ENCODE assay signal across 1 cellular context in the genomic region with DNA sequence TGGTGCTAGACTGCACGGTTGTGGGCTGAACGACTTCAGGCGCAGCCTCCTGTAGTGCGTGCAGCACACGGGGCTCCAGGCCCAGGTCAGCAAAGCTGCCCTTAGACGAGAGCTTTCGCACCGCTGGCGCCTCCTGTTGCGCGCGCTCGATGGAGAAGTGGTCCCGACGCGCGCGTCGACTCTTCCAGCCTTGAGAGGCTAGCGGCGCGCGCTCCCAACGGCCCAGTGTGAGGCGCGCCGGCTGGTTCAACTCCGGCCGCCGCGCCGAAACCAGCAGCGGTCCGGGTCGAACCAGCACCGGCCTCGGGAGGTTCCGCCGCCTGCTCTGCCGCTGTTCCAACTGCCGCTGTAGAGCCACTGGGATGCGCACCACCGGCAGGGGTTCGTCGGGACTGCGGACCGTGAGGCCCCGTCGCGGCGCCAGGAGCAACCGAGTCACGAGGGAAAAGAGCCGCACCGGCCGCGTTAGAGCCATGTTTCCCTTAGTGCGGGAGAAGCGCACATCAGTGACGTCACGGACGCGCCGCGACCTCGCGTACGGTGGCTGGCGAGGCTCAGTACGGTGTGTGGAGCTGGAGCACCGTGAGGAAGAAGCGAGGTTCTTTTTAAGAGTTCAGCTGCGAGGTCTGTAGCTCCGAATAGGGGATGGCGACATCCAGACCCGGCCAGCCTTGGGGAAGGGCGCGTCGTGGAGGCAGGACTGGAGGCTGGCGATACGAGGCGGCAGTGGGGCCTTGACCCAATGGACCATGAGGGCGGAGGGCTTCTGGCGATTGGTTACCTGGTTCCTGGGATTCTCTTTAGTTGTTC.
A peak's percentile ranks its signal among the peaks of the same experiment; 100 is the strongest.
TF ChIP-seq lines count a peak whose summit lies in the region.

DDX28 (minus strand) TSS at position 505 of the 810 bp plus-strand sequence; CDS start at position 475, 30 bp downstream.
DUS2 (plus strand) TSS at position 557 of the 810 bp plus-strand sequence. CDS start 14,740 bp downstream, outside the sequence.

TF ChIP-seq in A549, 52 proteins besides CTCF, POLR2A, EP300 and RAD21 (continued from another document):
- TF ChIP-seq E2F6 (IDR thresholded peaks at IDR 0.05; ENCODE audit: borderline replicate concordance, low read depth), result peak; percentile 66; the same call in 1 of the 2 replicates
- TF ChIP-seq RCOR1 (IDR thresholded peaks at IDR 0.05; ENCODE audit: low read depth, low read length), result no peak
- TF ChIP-seq ZSCAN20 (CRISPR knock-in tag; IDR thresholded peaks at IDR 0.05), result no peak
- peak; percentile 66 for TF ChIP-seq PBX3 (IDR thresholded peaks at IDR 0.05)
- no peak for TF ChIP-seq SREBF2 (IDR thresholded peaks at IDR 0.05)
- peak; percentile 84 for TF ChIP-seq PHF8 (IDR thresholded peaks at IDR 0.05; ENCODE audit: borderline replicate concordance, low read depth)
- TF ChIP-seq, protein P1, sequence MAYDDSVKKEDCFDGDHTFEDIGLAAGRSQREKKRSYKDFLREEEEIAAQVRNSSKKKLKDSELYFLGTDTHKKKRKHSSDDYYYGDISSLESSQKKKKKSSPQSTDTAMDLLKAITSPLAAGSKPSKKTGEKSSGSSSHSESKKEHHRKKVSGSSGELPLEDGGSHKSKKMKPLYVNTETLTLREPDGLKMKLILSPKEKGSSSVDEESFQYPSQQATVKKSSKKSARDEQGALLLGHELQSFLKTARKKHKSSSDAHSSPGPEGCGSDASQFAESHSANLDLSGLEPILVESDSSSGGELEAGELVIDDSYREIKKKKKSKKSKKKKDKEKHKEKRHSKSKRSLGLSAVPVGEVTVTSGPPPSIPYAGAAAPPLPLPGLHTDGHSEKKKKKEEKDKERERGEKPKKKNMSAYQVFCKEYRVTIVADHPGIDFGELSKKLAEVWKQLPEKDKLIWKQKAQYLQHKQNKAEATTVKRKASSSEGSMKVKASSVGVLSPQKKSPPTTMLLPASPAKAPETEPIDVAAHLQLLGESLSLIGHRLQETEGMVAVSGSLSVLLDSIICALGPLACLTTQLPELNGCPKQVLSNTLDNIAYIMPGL (CRISPR knock-in tag; IDR thresholded peaks at IDR 0.05; ENCODE audit: borderline replicate concordance), result no peak
- no peak for TF ChIP-seq HOXA7 (CRISPR knock-in tag; IDR thresholded peaks at IDR 0.05)
- no peak for TF ChIP-seq NPAS2 (CRISPR knock-in tag; IDR thresholded peaks at IDR 0.05; ENCODE audit: borderline replicate concordance)
- TF ChIP-seq, protein P2, sequence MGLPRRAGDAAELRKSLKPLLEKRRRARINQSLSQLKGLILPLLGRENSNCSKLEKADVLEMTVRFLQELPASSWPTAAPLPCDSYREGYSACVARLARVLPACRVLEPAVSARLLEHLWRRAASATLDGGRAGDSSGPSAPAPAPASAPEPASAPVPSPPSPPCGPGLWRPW (IDR thresholded peaks at IDR 0.05), result no peak
- TF ChIP-seq FOXS1 (CRISPR knock-in tag; IDR thresholded peaks at IDR 0.05), result no peak
- peak; percentile 5 for TF ChIP-seq MAFK (IDR thresholded peaks at IDR 0.05; ENCODE audit: partially characterized antibody)
- TF ChIP-seq TFCP2L1 (CRISPR knock-in tag; IDR thresholded peaks at IDR 0.05), result no peak
- no peak for TF ChIP-seq RARB (CRISPR knock-in tag; IDR thresholded peaks at IDR 0.05)
- TF ChIP-seq FOSL2 (IDR thresholded peaks at IDR 0.05), result no peak
- peak; percentile 36; the same call in 1 of the 2 replicates for TF ChIP-seq FOSL2 (CRISPR knock-in tag; IDR thresholded peaks at IDR 0.05)
- TF ChIP-seq, protein P3, sequence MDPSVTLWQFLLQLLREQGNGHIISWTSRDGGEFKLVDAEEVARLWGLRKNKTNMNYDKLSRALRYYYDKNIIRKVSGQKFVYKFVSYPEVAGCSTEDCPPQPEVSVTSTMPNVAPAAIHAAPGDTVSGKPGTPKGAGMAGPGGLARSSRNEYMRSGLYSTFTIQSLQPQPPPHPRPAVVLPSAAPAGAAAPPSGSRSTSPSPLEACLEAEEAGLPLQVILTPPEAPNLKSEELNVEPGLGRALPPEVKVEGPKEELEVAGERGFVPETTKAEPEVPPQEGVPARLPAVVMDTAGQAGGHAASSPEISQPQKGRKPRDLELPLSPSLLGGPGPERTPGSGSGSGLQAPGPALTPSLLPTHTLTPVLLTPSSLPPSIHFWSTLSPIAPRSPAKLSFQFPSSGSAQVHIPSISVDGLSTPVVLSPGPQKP (IDR thresholded peaks at IDR 0.05; ENCODE audit: low read depth, low read length), result no peak
- no peak for TF ChIP-seq SMC3 (IDR thresholded peaks at IDR 0.05)
- no peak for TF ChIP-seq POLR2AphosphoS2 (conservative IDR thresholded peaks at IDR 0.05; ENCODE audit: low read length)
- TF ChIP-seq JUNB (IDR thresholded peaks at IDR 0.05), result no peak
- TF ChIP-seq CHD2 (IDR thresholded peaks at IDR 0.05; ENCODE audit: low read length, partially characterized antibody), result no peak
- no peak for TF ChIP-seq NR3C1 (IDR thresholded peaks at IDR 0.05)
- no peak for TF ChIP-seq HDAC2 (IDR thresholded peaks at IDR 0.05)
- TF ChIP-seq ESRRA (IDR thresholded peaks at IDR 0.05; ENCODE audit: borderline replicate concordance, low read length), result no peak
- TF ChIP-seq KDM5A (IDR thresholded peaks at IDR 0.05), result peak; percentile 97
- TF ChIP-seq MAZ (IDR thresholded peaks at IDR 0.05; ENCODE audit: borderline replicate concordance, low read depth, low read length), result no peak
- no peak for TF ChIP-seq HEYL (CRISPR knock-in tag; IDR thresholded peaks at IDR 0.05)
- no peak for TF ChIP-seq NFE2L2 (conservative IDR thresholded peaks at IDR 0.05; ENCODE audit: low read length)
- no peak for TF ChIP-seq CBX8 (IDR thresholded peaks at IDR 0.05)
- no peak for TF ChIP-seq ZFP36 (IDR thresholded peaks at IDR 0.05; ENCODE audit: borderline replicate concordance, partially characterized antibody)
- TF ChIP-seq EHMT2 (IDR thresholded peaks at IDR 0.05; ENCODE audit: low read depth), result no peak
- TF ChIP-seq GATA3 (IDR thresholded peaks at IDR 0.05; ENCODE audit: borderline replicate concordance), result peak; percentile 44; the same call in 1 of the 2 replicates
- TF ChIP-seq, protein P4, sequence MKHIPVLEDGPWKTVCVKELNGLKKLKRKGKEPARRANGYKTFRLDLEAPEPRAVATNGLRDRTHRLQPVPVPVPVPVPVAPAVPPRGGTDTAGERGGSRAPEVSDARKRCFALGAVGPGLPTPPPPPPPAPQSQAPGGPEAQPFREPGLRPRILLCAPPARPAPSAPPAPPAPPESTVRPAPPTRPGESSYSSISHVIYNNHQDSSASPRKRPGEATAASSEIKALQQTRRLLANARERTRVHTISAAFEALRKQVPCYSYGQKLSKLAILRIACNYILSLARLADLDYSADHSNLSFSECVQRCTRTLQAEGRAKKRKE (CRISPR knock-in tag; IDR thresholded peaks at IDR 0.05; ENCODE audit: low read depth), result no peak
- TF ChIP-seq TP53 (CRISPR knock-in tag; IDR thresholded peaks at IDR 0.05), result no peak
- no peak for TF ChIP-seq HOXB5 (CRISPR knock-in tag; IDR thresholded peaks at IDR 0.05)
- TF ChIP-seq RNF2 (IDR thresholded peaks at IDR 0.05; ENCODE audit: borderline replicate concordance, low read depth), result no peak
- TF ChIP-seq RFX5 (IDR thresholded peaks at IDR 0.05), result 0 out of 2 replicates have a peak, but pooled peaks have one; percentile 63
- TF ChIP-seq KDM1A (IDR thresholded peaks at IDR 0.05; ENCODE audit: low read depth), result no peak
- TF ChIP-seq HOXB13 (CRISPR knock-in tag; IDR thresholded peaks at IDR 0.05; ENCODE audit: low read depth), result no peak
- no peak for TF ChIP-seq CHD4 (IDR thresholded peaks at IDR 0.05; ENCODE audit: borderline replicate concordance)
- TF ChIP-seq, protein P5, sequence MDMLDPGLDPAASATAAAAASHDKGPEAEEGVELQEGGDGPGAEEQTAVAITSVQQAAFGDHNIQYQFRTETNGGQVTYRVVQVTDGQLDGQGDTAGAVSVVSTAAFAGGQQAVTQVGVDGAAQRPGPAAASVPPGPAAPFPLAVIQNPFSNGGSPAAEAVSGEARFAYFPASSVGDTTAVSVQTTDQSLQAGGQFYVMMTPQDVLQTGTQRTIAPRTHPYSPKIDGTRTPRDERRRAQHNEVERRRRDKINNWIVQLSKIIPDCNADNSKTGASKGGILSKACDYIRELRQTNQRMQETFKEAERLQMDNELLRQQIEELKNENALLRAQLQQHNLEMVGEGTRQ (IDR thresholded peaks at IDR 0.05), result 0 out of 2 replicates have a peak, but pooled peaks have one; percentile 26
- TF ChIP-seq, protein P6, sequence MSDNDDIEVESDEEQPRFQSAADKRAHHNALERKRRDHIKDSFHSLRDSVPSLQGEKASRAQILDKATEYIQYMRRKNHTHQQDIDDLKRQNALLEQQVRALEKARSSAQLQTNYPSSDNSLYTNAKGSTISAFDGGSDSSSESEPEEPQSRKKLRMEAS (IDR thresholded peaks at IDR 0.05), result peak; percentile 98
- peak; percentile 69; the same call in 2 of the 3 replicates for TF ChIP-seq BCL3 (IDR thresholded peaks at IDR 0.05)
- TF ChIP-seq CBX2 (IDR thresholded peaks at IDR 0.05; ENCODE audit: borderline replicate concordance, low read depth), result no peak
